In genomic region chr9:5832093-5832542, GRCh38 we compare ENCODE assay signal across 9 cellular contexts. TPM values are rescaled to one million over a fixed set of nuclear protein-coding genes. Genes with fewer than 3 reads are reported as not detected.
DNase-seq lines count a peak whose midpoint lies in the region; ATAC-seq and TF ChIP-seq lines count a peak whose summit lies in the region.
"Had no signal": no experiment of that assay in that cellular context is flagged by ENCODE, and none has a peak within 500 bp of the region (broad histone marks: within the 10 kb centered on the region; RNA-seq: fewer than 3 reads in every experiment).

No MANE protein-coding gene starts in this region.

- DNase-seq in HFF-Myc (ENCODE audit: extremely low read depth, low read depth), result no peak
- no peak for DNase-seq in PC-3
- DNase-seq in colonic mucosa, result peak; percentile 54
- DNase-seq in mucosa of descending colon, result peak in 1 of 3 donors; percentile 53
- DNase-seq in aorta, result no peak
- no peak for DNase-seq in NCI-H748 (lab: John Stamatoyannopoulos, UW; ENCODE audit: unreplicated experiment)
- DNase-seq in HEK293T (ENCODE audit: extremely low spot score), result no peak

- H3K4me2 ChIP-seq in DOHH2 (ENCODE audit: low read length) (peak overlapping the region; percentile 69), PC-3 (ENCODE audit: low read length) (peak overlapping the region; percentile 95)

- CTCF ChIA-PET in PC-3 (lab: Charles Lee), result interaction anchor here (1.4 kb wide), 1 partner anchor 33 kb away, joined by 6 read pairs; no protein-coding TSS in a partner anchor
- CTCF ChIA-PET in HEK293T (lab: Yijun Ruan, JAX), result interaction anchor here (1.4 kb wide), 1 partner anchor 20 kb away, joined by 3 read pairs; no protein-coding TSS in a partner anchor

- H3K4me1 ChIP-seq in DOHH2 (ENCODE audit: control insufficient read depth, low read length) (peaks cover 33% of the 10 kb centered on the region), PC-3 (ENCODE audit: insufficient read depth, low read length) (peaks cover 16% of the 10 kb centered on the region; the same call in 1 of the 2 replicates), colonic mucosa (peaks cover 5% of the 10 kb centered on the region), mucosa of descending colon (ENCODE audit: low read depth) (peaks cover 4% of the 10 kb centered on the region), aorta (ENCODE audit: control insufficient read depth in 1 of 2, insufficient read depth in 2 of 2, low read length in 2 of 2) (peaks cover 0 to 2% of the 10 kb centered on the region in 2 donors)

- H3K27ac ChIP-seq in DOHH2 (ENCODE audit: low read depth, low read length) (no peak overlapping the region), PC-3 (ENCODE audit: low read length) (no peak overlapping the region), colonic mucosa (peak overlapping the region; percentile 74), aorta (ENCODE audit: low read depth in 1 of 2, low read length in 2 of 2) (no peak overlapping the region)

- H3K9me3 ChIP-seq in DOHH2 (ENCODE audit: control insufficient read depth, insufficient read depth, low read length) (no peaks in the 10 kb centered on the region), PC-3 (ENCODE audit: low read length) (no peaks in the 10 kb centered on the region), colonic mucosa (no peaks in the 10 kb centered on the region), mucosa of descending colon (no peaks in the 10 kb centered on the region), aorta (ENCODE audit: control insufficient read depth, low read length) (no peaks in the 10 kb centered on the region)

- no peaks in the 10 kb centered on the region for H3F3A ChIP-seq in DOHH2 (ENCODE audit: control insufficient read depth, insufficient read depth)
- no peaks in the 10 kb centered on the region for H3F3A ChIP-seq in PC-3 (ENCODE audit: low read length, unreplicated experiment)

- peaks cover 20% of the 10 kb centered on the region for H3K79me2 ChIP-seq in DOHH2 (ENCODE audit: control insufficient read depth, low read length)
- peaks cover 49% of the 10 kb centered on the region for H3K79me2 ChIP-seq in PC-3 (ENCODE audit: low read length)

- POLR2A ChIA-PET in PC-3 (lab: Charles Lee; ENCODE audit: unreplicated experiment) (no interaction called here), HEK293T (lab: Yijun Ruan, JAX) (no interaction called here)

- peak overlapping the region; percentile 92 for H2AFZ ChIP-seq in PC-3 (ENCODE audit: low read length)

- no peaks in the 10 kb centered on the region for H3K27me3 ChIP-seq in DOHH2 (ENCODE audit: control insufficient read depth, low read length)
- H3K27me3 ChIP-seq in PC-3 (ENCODE audit: low read length), result no peaks in the 10 kb centered on the region
- no peaks in the 10 kb centered on the region for H3K27me3 ChIP-seq in colonic mucosa
- no peaks in the 10 kb centered on the region for H3K27me3 ChIP-seq in aorta (ENCODE audit: control insufficient read depth in 1 of 2, insufficient read depth in 2 of 2, low read length in 1 of 2)

- H4K20me1 ChIP-seq in DOHH2 (ENCODE audit: control insufficient read depth, insufficient read depth, low read depth, low read length) (no peaks in the 10 kb centered on the region), PC-3 (ENCODE audit: low read length) (no peaks in the 10 kb centered on the region)

- H3K9me2 ChIP-seq in DOHH2 (replicated peaks; ENCODE audit: control insufficient read depth, low read length), result no peaks in the 10 kb centered on the region
- no peaks in the 10 kb centered on the region for H3K9me2 ChIP-seq in PC-3 (replicated peaks; ENCODE audit: low read length)

- no TSS peak for BruUV-seq in PC-3 (replicated peaks; lab: Mats Ljungman, UMichigan)

- H3K4me3 ChIP-seq in DOHH2 (ENCODE audit: low read length), result peak overlapping the region; percentile 81
- H3K4me3 ChIP-seq in HFF-Myc (replicated peaks; ENCODE audit: low read depth, low read length), result peak overlapping the region; percentile 86
- peak overlapping the region; percentile 95 for H3K4me3 ChIP-seq in PC-3 (ENCODE audit: low read length)
- H3K4me3 ChIP-seq in colonic mucosa, result peak overlapping the region; percentile 74
- H3K4me3 ChIP-seq in mucosa of descending colon, result peak overlapping the region; percentile 71
- H3K4me3 ChIP-seq in aorta (ENCODE audit: low read length in 2 of 2), result peak overlapping the region; percentile 5 to 73

- ATAC-seq in PC-3 (peak; percentile 25), mucosa of descending colon (no peak), aorta (ENCODE audit: low FRiP score) (no peak)

- TF ChIP-seq CTCF in DOHH2 (IDR thresholded peaks at IDR 0.05; ENCODE audit: low read depth, low read length, poor library complexity, severe bottlenecking) (no peak), HFF-Myc (IDR thresholded peaks at IDR 0.05; ENCODE audit: low read depth, low read length, missing control alignments) (no peak), PC-3 (conservative IDR thresholded peaks at IDR 0.05; ENCODE audit: low read depth, low read length) (no peak), colonic mucosa (IDR thresholded peaks at IDR 0.05) (no peak), mucosa of descending colon (IDR thresholded peaks at IDR 0.05) (no peak)

- intact Hi-C loops in PC-3 (cut with micrococcal nuclease) (no loop called here), colonic mucosa (cut with DNase I) (loop anchor here (10.0 kb wide), 1 partner anchor 1147 kb away; no protein-coding TSS in a partner anchor), mucosa of descending colon (cut with DNase I, micrococcal nuclease) (no loop called here), aorta (cut with DNase I) (loop anchor here in 1 of 2 donors (5.0 kb wide), 1 partner anchor 175 kb away; a partner anchor contains a TSS)

- H3K9ac ChIP-seq in PC-3 (ENCODE audit: low read length) (peak overlapping the region; percentile 78), colonic mucosa (ENCODE audit: low read depth in 2 of 2, low read length in 2 of 2) (peak overlapping the region; percentile 86 to 88)

- H3K36me3 ChIP-seq in DOHH2 (ENCODE audit: control insufficient read depth, low read length), result peaks cover 21% of the 10 kb centered on the region
- H3K36me3 ChIP-seq in PC-3 (ENCODE audit: low read depth, low read length), result peaks cover 9% of the 10 kb centered on the region
- no peaks in the 10 kb centered on the region for H3K36me3 ChIP-seq in colonic mucosa
- no peaks in the 10 kb centered on the region for H3K36me3 ChIP-seq in mucosa of descending colon (ENCODE audit: low read depth)
- H3K36me3 ChIP-seq in aorta (ENCODE audit: control insufficient read depth in 1 of 2, insufficient read depth in 2 of 2, low read length in 1 of 2), result no peaks in the 10 kb centered on the region

- 11 to 13% methylated on average over 9 of the region's 9 CpGs for WGBS in aorta, 2 donors

TF ChIP-seq in HEK293T, 16 proteins besides CTCF, POLR2A, EP300 and RAD21:
- TF ChIP-seq LEF1 (IDR thresholded peaks at IDR 0.05; ENCODE audit: borderline replicate concordance), result no peak
- TF ChIP-seq TARDBP (IDR thresholded peaks at IDR 0.05), result no peak
- no peak for TF ChIP-seq FOXK2 (IDR thresholded peaks at IDR 0.05)
- no peak for TF ChIP-seq PKNOX1 (IDR thresholded peaks at IDR 0.05)
- TF ChIP-seq NFRKB (IDR thresholded peaks at IDR 0.05), result no peak
- TF ChIP-seq ARNT (IDR thresholded peaks at IDR 0.05), result no peak
- no peak for TF ChIP-seq CTBP1 (IDR thresholded peaks at IDR 0.05; ENCODE audit: borderline replicate concordance)
- no peak for TF ChIP-seq L3MBTL2 (conservative IDR thresholded peaks at IDR 0.05)
- TF ChIP-seq FOXA1 (IDR thresholded peaks at IDR 0.05), result no peak
- TF ChIP-seq SP1 (IDR thresholded peaks at IDR 0.05), result no peak
- no peak for TF ChIP-seq ELF4 (IDR thresholded peaks at IDR 0.05)
- no peak for TF ChIP-seq HDGF (IDR thresholded peaks at IDR 0.05; ENCODE audit: borderline replicate concordance)
- TF ChIP-seq SUZ12 (IDR thresholded peaks at IDR 0.05), result no peak

RNA-seq across cellular contexts. Expression of gene ERMP1, which starts 0.8 kb away (rescaled TPM):
- total RNA-seq in PC-3 (2014; rRNA removed) (17.8 and 19.2 TPM in 2 replicates), colonic mucosa (10 to 100 TPM; 47.3 to 50.8 TPM), mucosa of descending colon (10 to 100 TPM; 29.5 to 60.6 (median 34.1) TPM), aorta (10 to 100 TPM in 1 of 2 donors, 1 to 10 TPM in 1; 7.1 to 11.2 TPM)
- 1 to 10 TPM; 2.5 to 4.0 TPM for polyA plus RNA-seq in aorta

RNA-seq across cellular contexts. Expression of gene MLANA, which starts 58.6 kb away (rescaled TPM):
- total RNA-seq in PC-3 (2014; rRNA removed), result not detected in 2 replicates
- not detected for total RNA-seq in colonic mucosa
- not detected for total RNA-seq in mucosa of descending colon
- total RNA-seq in aorta, result not detected
- under 1 TPM in 1 of 2 donors, not detected in 1; 0.25 TPM for polyA plus RNA-seq in aorta
- total RNA-seq: pulmonary artery endothelial cell had no signal

Comparison
In these comparisons a context has a peak if more than half of its experiments do, and no peak if none do; other contexts are left out.
1. H3K4me3 ChIP-seq: peak in every context shown above with its lines; median percentile 95 in PC-3; 86 in HFF-Myc; 81 in DOHH2; 74 in colonic mucosa; 71 in mucosa of descending colon; 39 in aorta.